In the genomic region with DNA sequence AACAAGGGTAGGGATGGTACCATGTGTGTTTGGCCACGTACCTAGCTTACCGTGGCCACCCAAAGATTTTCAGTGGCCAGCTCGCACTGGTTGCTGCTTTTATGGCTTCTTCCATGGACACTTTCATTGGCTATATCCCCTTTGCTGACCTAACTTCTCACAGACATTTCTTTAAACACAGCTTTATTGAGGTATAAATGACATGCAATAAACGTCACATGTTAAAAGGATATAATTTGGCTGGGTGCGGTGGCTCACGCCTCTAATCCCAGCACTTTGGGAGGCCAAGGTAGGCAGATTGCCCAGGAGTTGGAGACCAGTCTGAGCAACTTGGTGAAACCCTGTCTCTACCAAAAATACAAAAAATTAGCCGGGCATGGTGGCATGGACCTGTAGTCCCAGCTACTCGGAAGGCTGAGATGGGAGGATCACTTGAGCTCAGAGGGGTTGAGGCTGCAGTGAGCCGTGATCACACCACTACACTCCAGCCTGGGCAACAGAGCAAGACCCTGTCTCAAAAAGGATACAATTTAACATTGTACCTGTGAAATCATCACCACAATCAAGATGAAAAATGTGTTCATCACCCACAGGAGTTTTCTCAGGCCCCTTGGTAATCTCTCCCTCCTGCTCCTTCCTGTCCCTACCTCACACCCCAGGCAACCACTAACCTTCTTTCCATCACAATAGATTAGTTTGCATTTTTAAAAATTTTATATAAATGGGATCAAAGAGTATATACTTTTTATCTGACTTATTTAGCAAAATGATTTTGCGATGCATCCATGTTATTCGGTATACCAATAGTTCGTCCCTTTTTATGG, we compare ENCODE assay signal across 10 cellular contexts.
DNase-seq lines count a peak whose midpoint lies in the region; ATAC-seq, FAIRE-seq and TF ChIP-seq lines count a peak whose summit lies in the region.
"Had no signal": no experiment of that assay in that cellular context is flagged by ENCODE, and none has a peak within 500 bp of the region (broad histone marks: within the 10 kb centered on the region; RNA-seq: fewer than 3 reads in every experiment).

No MANE protein-coding gene starts in this region.

- 92% methylated on average over 12 of the region's 12 CpGs for WGBS in smooth muscle cell (ENCODE audit: low lambda C conversion rate)

- H3K4me3 ChIP-seq in kidney (ENCODE audit: low read length in 2 of 2) (no peak overlapping the region), smooth muscle cell (no peak overlapping the region), lower lobe of right lung (no peak overlapping the region)
- H3K4me3 ChIP-seq: ovary had no signal

- no peak for FAIRE-seq in kidney (lab: Jason Lieb, UNC)

- H3K4me3 Mint-ChIP-seq in IgD-negative memory B cell: no peak overlapping the region
- H3K4me3 Mint-ChIP-seq in activated CD8-positive, alpha-beta T cell treated with anti-CD3 and anti-CD28 coated beads, Interleukin-2, amount 10 ng/mL, durations not matched to agents 7 days and 5 days: no peak overlapping the region

- peaks cover 2% of the 10 kb centered on the region for H3K27me3 Mint-ChIP-seq in IgD-negative memory B cell
- no peaks in the 10 kb centered on the region for H3K27me3 Mint-ChIP-seq in activated CD8-positive, alpha-beta T cell treated with anti-CD3 and anti-CD28 coated beads, Interleukin-2, amount 10 ng/mL, durations not matched to agents 7 days and 5 days (ENCODE audit: low read depth)

- no peak for TF ChIP-seq CTCF in kidney (IDR thresholded peaks at IDR 0.05; ENCODE audit: borderline replicate concordance, extremely low read depth, insufficient read depth)
- TF ChIP-seq CTCF in smooth muscle cell (IDR thresholded peaks at IDR 0.05; ENCODE audit: borderline replicate concordance, insufficient read depth, poor library complexity, severe bottlenecking): no peak
- TF ChIP-seq CTCF in lower lobe of right lung (IDR thresholded peaks at IDR 0.05): no peak

- H3K9ac ChIP-seq in kidney (ENCODE audit: low read length in 2 of 2) (no peak overlapping the region), smooth muscle cell (ENCODE audit: low read depth) (no peak overlapping the region)

- H3K9me3 ChIP-seq in kidney (ENCODE audit: control insufficient read depth in 1 of 2, low read length in 2 of 2) (no peaks in the 10 kb centered on the region), smooth muscle cell (replicated peaks; ENCODE audit: low read depth) (no peaks in the 10 kb centered on the region), lower lobe of right lung (no peaks in the 10 kb centered on the region)
- H3K9me3 ChIP-seq: ovary had no signal

- ATAC-seq in activated CD8-positive, alpha-beta T cell treated with anti-CD3 and anti-CD28 coated beads, Interleukin-2, amount 10 ng/mL, durations not matched to agents 7 days and 5 days: no peak
- ATAC-seq in HG03354 (IDR thresholded peaks at IDR 0.05; ENCODE audit: poor library complexity, severe bottlenecking, unreplicated experiment): no peak
- no peak for ATAC-seq in lower lobe of right lung

- H3F3A ChIP-seq in smooth muscle cell (ENCODE audit: low read depth): peaks cover 18% of the 10 kb centered on the region

- intact Hi-C loops in kidney (cut with DNase I): no loop called here
- intact Hi-C loops in lower lobe of right lung (cut with DNase I): no loop called here

- DNase-seq in activated CD8-positive, alpha-beta T cell treated with anti-CD3 and anti-CD28 coated beads, Interleukin-2, amount 10 ng/mL, durations not matched to agents 7 days and 5 days: no peak
- peak; percentile 27 for DNase-seq in kidney
- no peak for DNase-seq in smooth muscle cell (lab: John Stamatoyannopoulos, UW; ENCODE audit: unreplicated experiment)
- no peak for DNase-seq in anterior cingulate cortex (lab: John Stamatoyannopoulos, UW)
- no peak for DNase-seq in cerebellar nuclear complex (lab: John Stamatoyannopoulos, UW)
- DNase-seq in lower lobe of right lung: no peak
- DNase-seq: stimulated activated CD4-positive, alpha-beta T cell treated with anti-CD3 and anti-CD28 coated beads, Interleukin-1b, Interleukin-23, amount 100 ng/mL, for 48 hours had no signal

- H3K36me3 ChIP-seq in kidney (ENCODE audit: control insufficient read depth in 1 of 2, insufficient read depth in 2 of 2, low read length in 2 of 2) (no peaks in the 10 kb centered on the region), smooth muscle cell (ENCODE audit: low read depth) (no peaks in the 10 kb centered on the region), lower lobe of right lung (no peaks in the 10 kb centered on the region)
- H3K36me3 ChIP-seq: ovary had no signal

- peaks cover 34 to 38% (median 37%) of the 10 kb centered on the region in 3 donors for H3K4me1 Mint-ChIP-seq in IgD-negative memory B cell
- H3K4me1 Mint-ChIP-seq in activated CD8-positive, alpha-beta T cell treated with anti-CD3 and anti-CD28 coated beads, Interleukin-2, amount 10 ng/mL, durations not matched to agents 7 days and 5 days (ENCODE audit: low read depth): peaks cover 93% of the 10 kb centered on the region

- peak overlapping the region; percentile 68 for H3K4me2 ChIP-seq in smooth muscle cell

- no peaks in the 10 kb centered on the region for H4K20me1 ChIP-seq in smooth muscle cell (ENCODE audit: low read depth)

- CTCF ChIA-PET in activated CD8-positive, alpha-beta T cell treated with anti-CD3 and anti-CD28 coated beads, Interleukin-2, amount 10 ng/mL, durations not matched to agents 7 days and 5 days (lab: Charles Lee): interaction anchor here (1.1 to 6.9 kb wide), 6 partner anchors 12 to 128 kb away, joined by 3 to 75 read pairs (median 12); partner anchors contain the start of gene PPP1CB

- peak overlapping the region in 2 of 3 donors; percentile 37 to 73 for H3K27ac Mint-ChIP-seq in IgD-negative memory B cell
- peak overlapping the region; percentile 71 for H3K27ac Mint-ChIP-seq in activated CD8-positive, alpha-beta T cell treated with anti-CD3 and anti-CD28 coated beads, Interleukin-2, amount 10 ng/mL, durations not matched to agents 7 days and 5 days

- H3K4me1 ChIP-seq in kidney (ENCODE audit: control insufficient read depth in 1 of 2, insufficient read depth in 1 of 2, low read depth in 1 of 2, low read length in 2 of 2) (peaks cover 14 to 31% of the 10 kb centered on the region in 2 donors), smooth muscle cell (ENCODE audit: low read depth) (peaks cover 34% of the 10 kb centered on the region), lower lobe of right lung (peaks cover 51% of the 10 kb centered on the region)

- H3K27me3 ChIP-seq in smooth muscle cell (ENCODE audit: low read depth) (no peaks in the 10 kb centered on the region), lower lobe of right lung (ENCODE audit: low read depth) (no peaks in the 10 kb centered on the region)
- H3K27me3 ChIP-seq: ovary had no signal

- no peaks in the 10 kb centered on the region for H3K79me2 ChIP-seq in smooth muscle cell (ENCODE audit: low read depth)

- no peak overlapping the region for H2AFZ ChIP-seq in smooth muscle cell (ENCODE audit: low read depth)

- peaks cover 0 to 4% (median 0%) of the 10 kb centered on the region in 3 donors for H3K9me3 Mint-ChIP-seq in IgD-negative memory B cell
- H3K9me3 Mint-ChIP-seq in activated CD8-positive, alpha-beta T cell treated with anti-CD3 and anti-CD28 coated beads, Interleukin-2, amount 10 ng/mL, durations not matched to agents 7 days and 5 days (ENCODE audit: insufficient read depth): peaks cover 3% of the 10 kb centered on the region

- H3K27ac ChIP-seq in kidney (ENCODE audit: low read depth in 2 of 2, low read length in 2 of 2) (peak overlapping the region; percentile 90 to 94), smooth muscle cell (ENCODE audit: low read depth) (peak overlapping the region; percentile 76), lower lobe of right lung (no peak overlapping the region)

- no peaks in the 10 kb centered on the region for H3K36me3 Mint-ChIP-seq in IgD-negative memory B cell
- peaks cover 3% of the 10 kb centered on the region for H3K36me3 Mint-ChIP-seq in activated CD8-positive, alpha-beta T cell treated with anti-CD3 and anti-CD28 coated beads, Interleukin-2, amount 10 ng/mL, durations not matched to agents 7 days and 5 days (ENCODE audit: low read depth)

- POLR2A ChIA-PET in activated CD8-positive, alpha-beta T cell treated with anti-CD3 and anti-CD28 coated beads, Interleukin-2, amount 10 ng/mL, durations not matched to agents 7 days and 5 days (lab: Charles Lee): interaction anchor here (0.5 to 2.7 kb wide), 7 partner anchors 10 to 246 kb away, joined by 3 to 9 read pairs (median 6); partner anchors contain the start of genes PPP1CB and TRMT61B
